Comparison of ENCODE assay signal across 1 cellular context in genomic region chr1:112575154-112575804, GRCh38.
TF ChIP-seq lines count a peak whose summit lies in the region.

No MANE protein-coding gene starts in this region.

TF ChIP-seq in K562, 482 proteins besides CTCF, POLR2A, EP300 and RAD21 (continued from another document):
- TF ChIP-seq USF2 (CRISPR knock-in tag; IDR thresholded peaks at IDR 0.05) (no peak), JUN (IDR thresholded peaks at IDR 0.05; ENCODE audit: borderline replicate concordance, low read depth, low read length) (peak; percentile 98), JUN (CRISPR knock-in tag; IDR thresholded peaks at IDR 0.05; ENCODE audit: borderline replicate concordance) (peak; percentile 28; the same call in 1 of the 2 replicates), KLF1 (tag; IDR thresholded peaks at IDR 0.05) (no peak), ATF6 (CRISPR knock-in tag; IDR thresholded peaks at IDR 0.05) (no peak)
